In the genomic region with DNA sequence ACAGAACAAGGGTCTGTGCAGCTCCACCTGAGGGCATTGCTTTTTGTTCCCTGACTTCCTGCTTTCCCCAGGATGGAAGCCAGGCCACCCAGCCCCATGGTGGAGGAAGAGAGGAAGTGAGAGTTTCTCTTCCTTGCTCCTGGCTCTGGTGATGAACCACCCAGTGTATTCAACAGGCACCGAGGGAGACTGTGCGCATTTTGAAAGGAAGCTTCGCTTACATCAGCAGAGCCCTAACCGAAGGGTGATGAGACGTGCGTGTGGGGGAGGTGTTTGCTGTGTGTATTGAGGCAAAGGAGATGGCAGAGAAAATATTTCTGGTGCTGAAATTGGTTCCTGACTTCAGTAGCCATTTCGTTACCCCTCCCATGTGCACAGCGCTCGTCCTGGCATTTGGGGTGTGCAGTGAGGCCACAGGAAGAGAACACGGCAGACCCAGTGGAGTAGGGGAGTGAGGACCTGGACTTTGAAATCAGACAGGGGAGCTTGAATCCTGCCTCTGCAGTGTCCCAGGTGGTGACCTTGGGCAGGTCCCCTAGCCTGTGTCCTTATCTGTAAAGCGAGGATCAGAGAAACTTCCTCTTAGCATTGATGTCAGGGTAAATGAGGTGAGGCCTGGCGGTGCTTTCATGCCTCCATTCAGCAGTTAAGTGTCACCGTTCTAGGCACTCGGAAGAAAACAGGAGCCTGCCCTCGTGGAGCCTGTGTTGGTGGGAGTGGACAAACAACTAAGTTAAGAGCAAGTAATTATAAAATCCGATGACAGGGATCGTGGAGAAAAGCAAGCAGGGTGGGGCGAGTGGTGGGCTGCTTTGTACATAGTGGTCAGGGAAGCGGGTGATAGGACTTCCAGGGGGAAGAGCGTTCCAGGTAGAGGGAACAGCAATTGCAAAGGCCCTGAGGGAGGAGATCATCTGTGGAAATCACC, we compare ENCODE assay signal across 1 cellular context.
TF ChIP-seq lines count a peak whose summit lies in the region.

No MANE protein-coding gene starts in this region.

TF ChIP-seq in HepG2, 621 proteins besides CTCF, POLR2A, EP300 and RAD21 (continued from another document and continues in another):
- TF ChIP-seq ZNF687 (CRISPR knock-in tag; IDR thresholded peaks at IDR 0.05) (peak; percentile 96), ZC3H13 (CRISPR knock-in tag; IDR thresholded peaks at IDR 0.05) (peak; percentile 90), TARDBP (CRISPR knock-in tag; IDR thresholded peaks at IDR 0.05) (peak; percentile 97), GTF2F1 (IDR thresholded peaks at IDR 0.05; ENCODE audit: low read length) (no peak), HHEX (CRISPR knock-in tag; IDR thresholded peaks at IDR 0.05) (no peak; the same call in 1 of the 2 replicates), SRSF9 (IDR thresholded peaks at IDR 0.05; ENCODE audit: borderline replicate concordance, insufficient read depth, low read depth, low read length, poor library complexity, severe bottlenecking) (no peak), CSRNP1 (CRISPR knock-in tag; IDR thresholded peaks at IDR 0.05) (peak; percentile 83; the same call in 1 of the 2 replicates), NFRKB (IDR thresholded peaks at IDR 0.05) (no peak), FIP1L1 (IDR thresholded peaks at IDR 0.05; ENCODE audit: borderline replicate concordance, insufficient read depth, low read depth, low read length) (no peak), ZFX (CRISPR knock-in tag; IDR thresholded peaks at IDR 0.05; ENCODE audit: low read depth) (peak; percentile 91), ZNF432 (CRISPR knock-in tag; IDR thresholded peaks at IDR 0.05; ENCODE audit: borderline replicate concordance) (no peak), HDAC2 (CRISPR knock-in tag; IDR thresholded peaks at IDR 0.05) (peak; percentile 99), JARID2 (CRISPR knock-in tag; IDR thresholded peaks at IDR 0.05; ENCODE audit: insufficient replicate concordance) (no peak), SETDB1 (CRISPR knock-in tag; IDR thresholded peaks at IDR 0.05; ENCODE audit: borderline replicate concordance) (no peak), PBX3 (CRISPR knock-in tag; IDR thresholded peaks at IDR 0.05; ENCODE audit: borderline replicate concordance) (no peak), GZF1 (CRISPR knock-in tag; IDR thresholded peaks at IDR 0.05) (no peak), ZBTB26 (CRISPR knock-in tag; IDR thresholded peaks at IDR 0.05; ENCODE audit: borderline replicate concordance) (no peak; the same call in none of the 2 replicates), ZNF577 (CRISPR knock-in tag; IDR thresholded peaks at IDR 0.05; ENCODE audit: borderline replicate concordance, low read depth) (no peak), GPN1 (CRISPR knock-in tag; IDR thresholded peaks at IDR 0.05; ENCODE audit: borderline replicate concordance) (no peak), ZBTB8A (CRISPR knock-in tag; IDR thresholded peaks at IDR 0.05; ENCODE audit: borderline replicate concordance, low read depth) (peak; percentile 36; the same call in 1 of the 2 replicates), ZFP36L1 (CRISPR knock-in tag; IDR thresholded peaks at IDR 0.05) (no peak; the same call in 1 of the 2 replicates), ZNF331 (CRISPR knock-in tag; IDR thresholded peaks at IDR 0.05) (peak; percentile 96), NR0B2 (CRISPR knock-in tag; IDR thresholded peaks at IDR 0.05) (peak; percentile 90), RAD51 (IDR thresholded peaks at IDR 0.05; ENCODE audit: borderline replicate concordance) (no peak), MTF2 (CRISPR knock-in tag; IDR thresholded peaks at IDR 0.05; ENCODE audit: borderline replicate concordance) (no peak)
- TF ChIP-seq, protein P1, sequence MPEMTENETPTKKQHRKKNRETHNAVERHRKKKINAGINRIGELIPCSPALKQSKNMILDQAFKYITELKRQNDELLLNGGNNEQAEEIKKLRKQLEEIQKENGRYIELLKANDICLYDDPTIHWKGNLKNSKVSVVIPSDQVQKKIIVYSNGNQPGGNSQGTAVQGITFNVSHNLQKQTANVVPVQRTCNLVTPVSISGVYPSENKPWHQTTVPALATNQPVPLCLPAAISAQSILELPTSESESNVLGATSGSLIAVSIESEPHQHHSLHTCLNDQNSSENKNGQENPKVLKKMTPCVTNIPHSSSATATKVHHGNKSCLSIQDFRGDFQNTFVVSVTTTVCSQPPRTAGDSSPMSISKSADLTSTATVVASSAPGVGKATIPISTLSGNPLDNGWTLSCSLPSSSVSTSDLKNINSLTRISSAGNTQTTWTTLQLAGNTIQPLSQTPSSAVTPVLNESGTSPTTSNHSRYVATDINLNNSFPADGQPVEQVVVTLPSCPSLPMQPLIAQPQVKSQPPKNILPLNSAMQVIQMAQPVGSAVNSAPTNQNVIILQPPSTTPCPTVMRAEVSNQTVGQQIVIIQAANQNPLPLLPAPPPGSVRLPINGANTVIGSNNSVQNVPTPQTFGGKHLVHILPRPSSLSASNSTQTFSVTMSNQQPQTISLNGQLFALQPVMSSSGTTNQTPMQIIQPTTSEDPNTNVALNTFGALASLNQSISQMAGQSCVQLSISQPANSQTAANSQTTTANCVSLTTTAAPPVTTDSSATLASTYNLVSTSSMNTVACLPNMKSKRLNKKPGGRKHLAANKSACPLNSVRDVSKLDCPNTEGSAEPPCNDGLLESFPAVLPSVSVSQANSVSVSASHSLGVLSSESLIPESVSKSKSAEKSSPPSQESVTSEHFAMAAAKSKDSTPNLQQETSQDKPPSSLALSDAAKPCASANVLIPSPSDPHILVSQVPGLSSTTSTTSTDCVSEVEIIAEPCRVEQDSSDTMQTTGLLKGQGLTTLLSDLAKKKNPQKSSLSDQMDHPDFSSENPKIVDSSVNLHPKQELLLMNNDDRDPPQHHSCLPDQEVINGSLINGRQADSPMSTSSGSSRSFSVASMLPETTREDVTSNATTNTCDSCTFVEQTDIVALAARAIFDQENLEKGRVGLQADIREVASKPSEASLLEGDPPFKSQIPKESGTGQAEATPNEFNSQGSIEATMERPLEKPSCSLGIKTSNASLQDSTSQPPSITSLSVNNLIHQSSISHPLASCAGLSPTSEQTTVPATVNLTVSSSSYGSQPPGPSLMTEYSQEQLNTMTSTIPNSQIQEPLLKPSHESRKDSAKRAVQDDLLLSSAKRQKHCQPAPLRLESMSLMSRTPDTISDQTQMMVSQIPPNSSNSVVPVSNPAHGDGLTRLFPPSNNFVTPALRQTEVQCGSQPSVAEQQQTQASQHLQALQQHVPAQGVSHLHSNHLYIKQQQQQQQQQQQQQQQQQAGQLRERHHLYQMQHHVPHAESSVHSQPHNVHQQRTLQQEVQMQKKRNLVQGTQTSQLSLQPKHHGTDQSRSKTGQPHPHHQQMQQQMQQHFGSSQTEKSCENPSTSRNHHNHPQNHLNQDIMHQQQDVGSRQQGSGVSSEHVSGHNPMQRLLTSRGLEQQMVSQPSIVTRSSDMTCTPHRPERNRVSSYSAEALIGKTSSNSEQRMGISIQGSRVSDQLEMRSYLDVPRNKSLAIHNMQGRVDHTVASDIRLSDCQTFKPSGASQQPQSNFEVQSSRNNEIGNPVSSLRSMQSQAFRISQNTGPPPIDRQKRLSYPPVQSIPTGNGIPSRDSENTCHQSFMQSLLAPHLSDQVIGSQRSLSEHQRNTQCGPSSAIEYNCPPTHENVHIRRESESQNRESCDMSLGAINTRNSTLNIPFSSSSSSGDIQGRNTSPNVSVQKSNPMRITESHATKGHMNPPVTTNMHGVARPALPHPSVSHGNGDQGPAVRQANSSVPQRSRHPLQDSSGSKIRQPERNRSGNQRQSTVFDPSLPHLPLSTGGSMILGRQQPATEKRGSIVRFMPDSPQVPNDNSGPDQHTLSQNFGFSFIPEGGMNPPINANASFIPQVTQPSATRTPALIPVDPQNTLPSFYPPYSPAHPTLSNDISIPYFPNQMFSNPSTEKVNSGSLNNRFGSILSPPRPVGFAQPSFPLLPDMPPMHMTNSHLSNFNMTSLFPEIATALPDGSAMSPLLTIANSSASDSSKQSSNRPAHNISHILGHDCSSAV (CRISPR knock-in tag; IDR thresholded peaks at IDR 0.05; ENCODE audit: borderline replicate concordance), result no peak
- TF ChIP-seq, protein P2, sequence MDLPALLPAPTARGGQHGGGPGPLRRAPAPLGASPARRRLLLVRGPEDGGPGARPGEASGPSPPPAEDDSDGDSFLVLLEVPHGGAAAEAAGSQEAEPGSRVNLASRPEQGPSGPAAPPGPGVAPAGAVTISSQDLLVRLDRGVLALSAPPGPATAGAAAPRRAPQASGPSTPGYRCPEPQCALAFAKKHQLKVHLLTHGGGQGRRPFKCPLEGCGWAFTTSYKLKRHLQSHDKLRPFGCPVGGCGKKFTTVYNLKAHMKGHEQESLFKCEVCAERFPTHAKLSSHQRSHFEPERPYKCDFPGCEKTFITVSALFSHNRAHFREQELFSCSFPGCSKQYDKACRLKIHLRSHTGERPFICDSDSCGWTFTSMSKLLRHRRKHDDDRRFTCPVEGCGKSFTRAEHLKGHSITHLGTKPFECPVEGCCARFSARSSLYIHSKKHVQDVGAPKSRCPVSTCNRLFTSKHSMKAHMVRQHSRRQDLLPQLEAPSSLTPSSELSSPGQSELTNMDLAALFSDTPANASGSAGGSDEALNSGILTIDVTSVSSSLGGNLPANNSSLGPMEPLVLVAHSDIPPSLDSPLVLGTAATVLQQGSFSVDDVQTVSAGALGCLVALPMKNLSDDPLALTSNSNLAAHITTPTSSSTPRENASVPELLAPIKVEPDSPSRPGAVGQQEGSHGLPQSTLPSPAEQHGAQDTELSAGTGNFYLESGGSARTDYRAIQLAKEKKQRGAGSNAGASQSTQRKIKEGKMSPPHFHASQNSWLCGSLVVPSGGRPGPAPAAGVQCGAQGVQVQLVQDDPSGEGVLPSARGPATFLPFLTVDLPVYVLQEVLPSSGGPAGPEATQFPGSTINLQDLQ (CRISPR knock-in tag; IDR thresholded peaks at IDR 0.05), result 0 out of 2 replicates have a peak, but pooled peaks have one; percentile 21
- TF ChIP-seq, protein P3, sequence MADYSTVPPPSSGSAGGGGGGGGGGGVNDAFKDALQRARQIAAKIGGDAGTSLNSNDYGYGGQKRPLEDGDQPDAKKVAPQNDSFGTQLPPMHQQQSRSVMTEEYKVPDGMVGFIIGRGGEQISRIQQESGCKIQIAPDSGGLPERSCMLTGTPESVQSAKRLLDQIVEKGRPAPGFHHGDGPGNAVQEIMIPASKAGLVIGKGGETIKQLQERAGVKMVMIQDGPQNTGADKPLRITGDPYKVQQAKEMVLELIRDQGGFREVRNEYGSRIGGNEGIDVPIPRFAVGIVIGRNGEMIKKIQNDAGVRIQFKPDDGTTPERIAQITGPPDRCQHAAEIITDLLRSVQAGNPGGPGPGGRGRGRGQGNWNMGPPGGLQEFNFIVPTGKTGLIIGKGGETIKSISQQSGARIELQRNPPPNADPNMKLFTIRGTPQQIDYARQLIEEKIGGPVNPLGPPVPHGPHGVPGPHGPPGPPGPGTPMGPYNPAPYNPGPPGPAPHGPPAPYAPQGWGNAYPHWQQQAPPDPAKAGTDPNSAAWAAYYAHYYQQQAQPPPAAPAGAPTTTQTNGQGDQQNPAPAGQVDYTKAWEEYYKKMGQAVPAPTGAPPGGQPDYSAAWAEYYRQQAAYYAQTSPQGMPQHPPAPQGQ (CRISPR knock-in tag; IDR thresholded peaks at IDR 0.05; ENCODE audit: borderline replicate concordance), result peak; percentile 91; the same call in 1 of the 2 replicates
